Comparison of ENCODE assay signal across 8 cellular contexts in genomic region chr11:3580487-3581388, GRCh38.
DNase-seq lines count a peak whose midpoint lies in the region; ATAC-seq and TF ChIP-seq lines count a peak whose summit lies in the region.
"Not testable (repeated sequence)": the region's sequence is repeated elsewhere in the genome, so short reads cannot be mapped to it uniquely, and the experiment has no call there.

No MANE protein-coding gene starts in this region.

- peak; percentile 57 for DNase-seq in HK-2 (ENCODE audit: unreplicated experiment)
- peak; percentile 7 for DNase-seq in NOMO-1 treated with DMSO at 0.1 percent for 48 hours (lab: John Stamatoyannopoulos, UW; ENCODE audit: unreplicated experiment)
- peak; percentile 90 for DNase-seq in activated CD4-positive, alpha-beta T cell treated with anti-CD3 and anti-CD28 coated beads, Interleukin-2, amount 10 ng/mL, durations not matched to agents 24 days and 14 days
- DNase-seq in body of pancreas: peak; percentile 57 to 76 (median 71)
- DNase-seq in right atrium auricular region (ENCODE audit: low spot score); omental fat pad (ENCODE audit: low spot score): not testable (repeated sequence)
- DNase-seq in stimulated activated CD8-positive, alpha-beta memory T cell treated with anti-CD3 and anti-CD28 coated beads, Interleukin-4, amount 100 ng/mL, for 24 hours (ENCODE audit: low read depth): peak; percentile 53

- not testable (repeated sequence) for H3K9me3 Mint-ChIP-seq in activated CD4-positive, alpha-beta T cell treated with anti-CD3 and anti-CD28 coated beads, Interleukin-2, amount 10 ng/mL, durations not matched to agents 24 days and 14 days

- H3K4me1 Mint-ChIP-seq in activated CD4-positive, alpha-beta T cell treated with anti-CD3 and anti-CD28 coated beads, Interleukin-2, amount 10 ng/mL, durations not matched to agents 24 days and 14 days: not testable (repeated sequence)

- peak; percentile 45 for ATAC-seq in body of pancreas
- not testable (repeated sequence) for ATAC-seq in omental fat pad (ENCODE audit: low FRiP score)

- not testable (repeated sequence) for TF ChIP-seq POLR2A in body of pancreas (IDR thresholded peaks at IDR 0.05)

- not testable (repeated sequence) for H3K27ac Mint-ChIP-seq in activated CD4-positive, alpha-beta T cell treated with anti-CD3 and anti-CD28 coated beads, Interleukin-2, amount 10 ng/mL, durations not matched to agents 24 days and 14 days

- intact Hi-C loops in activated CD4-positive, alpha-beta T cell treated with anti-CD3 and anti-CD28 coated beads, Interleukin-2, amount 10 ng/mL, durations not matched to agents 24 days and 14 days (cut with micrococcal nuclease); body of pancreas (cut with DNase I): not testable (repeated sequence)

- H3K27me3 ChIP-seq in body of pancreas, right atrium auricular region: not testable (repeated sequence)

- H3K27me3 Mint-ChIP-seq in activated CD4-positive, alpha-beta T cell treated with anti-CD3 and anti-CD28 coated beads, Interleukin-2, amount 10 ng/mL, durations not matched to agents 24 days and 14 days: peaks cover 32% of the 10 kb centered on the region

- peaks cover 12% of the 10 kb centered on the region for H3K4me1 ChIP-seq in body of pancreas
- not testable (repeated sequence) for H3K4me1 ChIP-seq in right atrium auricular region

- not testable (repeated sequence) for H3K36me3 ChIP-seq in body of pancreas (replicated peaks in 1 of 2; ENCODE audit: insufficient read depth in 1 of 2, low read depth in 2 of 2); right atrium auricular region

- H3K4me3 ChIP-seq in body of pancreas (peak overlapping the region; percentile 17 to 56), right atrium auricular region (peak overlapping the region; percentile 27 to 50)

- H3K36me3 Mint-ChIP-seq in activated CD4-positive, alpha-beta T cell treated with anti-CD3 and anti-CD28 coated beads, Interleukin-2, amount 10 ng/mL, durations not matched to agents 24 days and 14 days (ENCODE audit: low read depth): not testable (repeated sequence)

- H3K4me3 Mint-ChIP-seq in activated CD4-positive, alpha-beta T cell treated with anti-CD3 and anti-CD28 coated beads, Interleukin-2, amount 10 ng/mL, durations not matched to agents 24 days and 14 days: peak overlapping the region; percentile 72

- H3K9me3 ChIP-seq in body of pancreas, right atrium auricular region: not testable (repeated sequence)

- TF ChIP-seq CTCF in C4-2B (conservative IDR thresholded peaks at IDR 0.05) (peak; percentile 94), body of pancreas (IDR thresholded peaks at IDR 0.05) (peak in 6 of 7 experiments; percentile 47 to 93 (median 82)), right atrium auricular region (IDR thresholded peaks at IDR 0.05) (peak; percentile 85 to 95), omental fat pad (IDR thresholded peaks at IDR 0.05) (peak in 2 of 3 donors; percentile 72 to 94)

- H3K27ac ChIP-seq in C4-2B, right atrium auricular region: not testable (repeated sequence)
- peak overlapping the region in 2 of 4 donors; percentile 45 to 54 for H3K27ac ChIP-seq in body of pancreas

- 0% methylated on average over 69 of the region's 92 CpGs; no CpG with 5 or more reads in 1 of the 2 donors for WGBS in body of pancreas, 2 donors
